ENCODE assay signal across 22 cellular contexts in the genomic region with DNA sequence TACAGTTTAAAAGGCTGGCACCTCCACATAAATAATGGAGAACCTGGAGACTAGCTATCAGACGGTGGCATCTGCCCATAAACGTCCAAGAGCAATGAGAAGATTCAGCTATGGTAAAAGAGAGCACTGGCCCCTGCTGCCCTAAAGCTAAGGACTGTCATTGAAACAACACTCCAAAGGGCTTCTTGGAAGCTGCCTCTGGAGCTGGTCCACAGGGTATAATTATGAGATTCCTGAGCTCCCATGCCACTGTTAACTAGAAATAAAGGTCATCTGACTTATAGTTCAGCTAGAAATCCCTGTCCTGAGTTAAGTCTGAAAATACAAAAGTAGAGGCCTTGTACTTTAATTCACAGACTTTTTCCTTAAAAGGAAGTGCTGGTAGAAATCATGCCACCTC. TPM values are rescaled to one million over a fixed set of nuclear protein-coding genes. Genes with fewer than 3 reads are reported as not detected.
DNase-seq lines count a peak whose midpoint lies in the region; ATAC-seq and TF ChIP-seq lines count a peak whose summit lies in the region.
"Had no signal": no experiment of that assay in that cellular context is flagged by ENCODE, and none has a peak within 500 bp of the region (broad histone marks: within the 10 kb centered on the region; RNA-seq: fewer than 3 reads in every experiment).

No MANE protein-coding gene starts in this region.

- H3K27me3 ChIP-seq in left ventricle myocardium inferior (ENCODE audit: low read depth) (no peaks in the 10 kb centered on the region), BE2C (no peaks in the 10 kb centered on the region)
- H3K27me3 ChIP-seq: dorsolateral prefrontal cortex, thyroid gland had no signal

- DNase-seq in AG20443 (ENCODE audit: low spot score) (peak; percentile 27), NCI-H2227 treated with DMSO at 0.1 percent for 48 hours (lab: John Stamatoyannopoulos, UW) (peak; percentile 55), left ventricle myocardium inferior (no peak), osteocyte (ENCODE audit: extremely low spot score, unreplicated experiment) (no peak), BE2C (no peak), NK-92 (lab: John Stamatoyannopoulos, UW; ENCODE audit: unreplicated experiment) (no peak)
- no peak for DNase-seq in stimulated activated naive CD8-positive, alpha-beta T cell treated with anti-CD3 and anti-CD28 coated beads, Interleukin-15, amount 100 ng/mL, for 72 hours
- DNase-seq: activated CD4-positive, alpha-beta T cell treated with anti-CD3 and anti-CD28 coated beads for 36 hours; activated effector memory CD4-positive, alpha-beta T cell treated with anti-CD3 and anti-CD28 coated beads, Interleukin-2, amount 50 U/mL, for 16 hours; activated naive CD8-positive, alpha-beta T cell treated with anti-CD3 and anti-CD28 coated beads, Interleukin-2, amount 10 ng/mL, durations not matched to agents 7 days and 5 days; dorsolateral prefrontal cortex; KG1; midbrain; NCI-H1417 treated with DMSO at 0.1 percent for 48 hours; NCI-H510A; stimulated activated naive CD4-positive, alpha-beta T cell; T-helper 2 cell had no signal

- peak overlapping the region; percentile 39 for H3K27ac Mint-ChIP-seq in osteocyte (ENCODE audit: unreplicated experiment)
- no peak overlapping the region for H3K27ac Mint-ChIP-seq in stimulated activated naive CD8-positive, alpha-beta T cell treated with anti-CD3 and anti-CD28 coated beads, Interleukin-15, amount 100 ng/mL, for 72 hours
- H3K27ac Mint-ChIP-seq: activated CD4-positive, alpha-beta T cell treated with anti-CD3 and anti-CD28 coated beads for 36 hours; activated naive CD8-positive, alpha-beta T cell treated with anti-CD3 and anti-CD28 coated beads, Interleukin-2, amount 10 ng/mL, durations not matched to agents 7 days and 5 days; natural killer cell treated with Interleukin-12 subunit alpha and Interleukin-12 subunit beta and Interleukin-15 and Interleukin-18, amount 100 ng/mL, for 72 hours had no signal

- intact Hi-C loops in left ventricle myocardium inferior (cut with micrococcal nuclease) = no loop called here

- no peaks in the 10 kb centered on the region for H3K9me3 ChIP-seq in left ventricle myocardium inferior (replicated peaks)
- no peaks in the 10 kb centered on the region for H3K9me3 ChIP-seq in BE2C
- H3K9me3 ChIP-seq: thyroid gland had no signal

- H3K36me3 ChIP-seq in left ventricle myocardium inferior (no peaks in the 10 kb centered on the region), BE2C (no peaks in the 10 kb centered on the region)
- H3K36me3 ChIP-seq: thyroid gland had no signal

- H3K27me3 Mint-ChIP-seq in osteocyte (ENCODE audit: unreplicated experiment) = no peaks in the 10 kb centered on the region
- H3K27me3 Mint-ChIP-seq in stimulated activated naive CD8-positive, alpha-beta T cell treated with anti-CD3 and anti-CD28 coated beads, Interleukin-15, amount 100 ng/mL, for 72 hours = no peaks in the 10 kb centered on the region
- H3K27me3 Mint-ChIP-seq: activated CD4-positive, alpha-beta T cell treated with anti-CD3 and anti-CD28 coated beads for 36 hours; activated naive CD8-positive, alpha-beta T cell treated with anti-CD3 and anti-CD28 coated beads, Interleukin-2, amount 10 ng/mL, durations not matched to agents 7 days and 5 days had no signal

- H3K4me3 Mint-ChIP-seq in osteocyte (ENCODE audit: unreplicated experiment) = no peak overlapping the region
- no peak overlapping the region for H3K4me3 Mint-ChIP-seq in stimulated activated naive CD8-positive, alpha-beta T cell treated with anti-CD3 and anti-CD28 coated beads, Interleukin-15, amount 100 ng/mL, for 72 hours
- H3K4me3 Mint-ChIP-seq: activated CD4-positive, alpha-beta T cell treated with anti-CD3 and anti-CD28 coated beads for 36 hours; activated naive CD8-positive, alpha-beta T cell treated with anti-CD3 and anti-CD28 coated beads, Interleukin-2, amount 10 ng/mL, durations not matched to agents 7 days and 5 days; natural killer cell treated with Interleukin-12 subunit alpha and Interleukin-12 subunit beta and Interleukin-15 and Interleukin-18, amount 100 ng/mL, for 72 hours had no signal

- no peak overlapping the region for H3K4me3 ChIP-seq in left ventricle myocardium inferior
- H3K4me3 ChIP-seq in BE2C (ENCODE audit: low read depth, low read length) = no peak overlapping the region
- H3K4me3 ChIP-seq: dorsolateral prefrontal cortex, SK-N-MC, skin epidermis, thyroid gland had no signal

- H3K4me1 ChIP-seq in left ventricle myocardium inferior (peaks cover 32% of the 10 kb centered on the region), BE2C (no peaks in the 10 kb centered on the region)

- H3K27ac ChIP-seq in left ventricle myocardium inferior (replicated peaks) = peak overlapping the region; percentile 67
- H3K27ac ChIP-seq: dorsolateral prefrontal cortex, SK-N-MC, skin epidermis, thyroid gland had no signal

- peaks cover 19% of the 10 kb centered on the region for H3K4me1 Mint-ChIP-seq in osteocyte (ENCODE audit: unreplicated experiment)
- H3K4me1 Mint-ChIP-seq in stimulated activated naive CD8-positive, alpha-beta T cell treated with anti-CD3 and anti-CD28 coated beads, Interleukin-15, amount 100 ng/mL, for 72 hours = no peaks in the 10 kb centered on the region
- H3K4me1 Mint-ChIP-seq: activated naive CD8-positive, alpha-beta T cell treated with anti-CD3 and anti-CD28 coated beads, Interleukin-2, amount 10 ng/mL, durations not matched to agents 7 days and 5 days had no signal

- no peaks in the 10 kb centered on the region for H3K9me3 Mint-ChIP-seq in osteocyte (ENCODE audit: unreplicated experiment)
- no peaks in the 10 kb centered on the region for H3K9me3 Mint-ChIP-seq in stimulated activated naive CD8-positive, alpha-beta T cell treated with anti-CD3 and anti-CD28 coated beads, Interleukin-15, amount 100 ng/mL, for 72 hours
- H3K9me3 Mint-ChIP-seq: natural killer cell treated with Interleukin-12 subunit alpha and Interleukin-12 subunit beta and Interleukin-15 and Interleukin-18, amount 100 ng/mL, for 72 hours had no signal

- ATAC-seq in HG03439 (IDR thresholded peaks at IDR 0.05; ENCODE audit: unreplicated experiment) = no peak
- ATAC-seq in stimulated activated naive CD8-positive, alpha-beta T cell treated with anti-CD3 and anti-CD28 coated beads, Interleukin-15, amount 100 ng/mL, for 72 hours = no peak
- ATAC-seq: activated CD4-positive, alpha-beta T cell treated with anti-CD3 and anti-CD28 coated beads for 36 hours; natural killer cell treated with Interleukin-12 subunit alpha and Interleukin-12 subunit beta and Interleukin-15 and Interleukin-18, amount 100 ng/mL, for 72 hours had no signal

- H3K36me3 Mint-ChIP-seq in osteocyte (ENCODE audit: unreplicated experiment) = no peaks in the 10 kb centered on the region
- H3K36me3 Mint-ChIP-seq: activated naive CD8-positive, alpha-beta T cell treated with anti-CD3 and anti-CD28 coated beads, Interleukin-2, amount 10 ng/mL, durations not matched to agents 7 days and 5 days had no signal

- TF ChIP-seq CTCF in left ventricle myocardium inferior (IDR thresholded peaks at IDR 0.05; ENCODE audit: borderline replicate concordance) = no peak
- no peak for TF ChIP-seq CTCF in osteocyte (IDR thresholded peaks at IDR 0.05)
- no peak for TF ChIP-seq CTCF in BE2C (IDR thresholded peaks at IDR 0.05; ENCODE audit: low read depth, low read length)

RNA-seq across cellular contexts. Expression of a gene that starts 39.9 kb away (rescaled TPM):
- total RNA-seq in left ventricle myocardium inferior (56.2 TPM), osteocyte (161 and 169 TPM in 2 replicates)
- 23.4 TPM for polyA plus RNA-seq in BE2C (2012; ENCODE audit: insufficient read depth, insufficient read length, low read depth)

Comparison
In these comparisons a context has a peak if more than half of its experiments do, and no peak if none do; other contexts are left out.
1. DNase-seq: peak in AG20443 (single experiment) and NCI-H2227 treated with DMSO at 0.1 percent for 48 hours (single experiment); none in left ventricle myocardium inferior (single experiment), osteocyte (single experiment), BE2C (single experiment), NK-92 (single experiment) and stimulated activated naive CD8-positive, alpha-beta T cell treated with anti-CD3 and anti-CD28 coated beads, Interleukin-15, amount 100 ng/mL, for 72 hours (0 of 2).